In the genomic region with DNA sequence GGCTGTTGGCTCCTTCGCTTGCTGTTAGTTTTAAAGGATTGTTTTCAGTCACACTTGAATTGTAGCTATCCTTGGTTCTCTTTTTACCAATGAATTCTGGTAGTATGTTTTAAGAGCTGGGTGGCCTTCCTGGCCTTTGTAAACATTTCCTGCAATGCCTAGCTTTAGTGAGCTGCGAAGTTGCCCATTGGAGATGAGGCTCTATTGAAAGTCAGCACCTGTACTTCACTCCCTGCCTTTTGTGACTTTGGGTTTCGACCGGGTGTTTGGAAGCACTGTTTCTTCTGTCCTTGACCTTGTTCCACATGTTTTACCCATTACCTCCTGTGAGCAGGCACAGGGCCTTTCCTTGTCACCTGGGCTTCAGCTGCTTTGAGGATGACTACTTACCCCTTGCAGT, we compare ENCODE assay signal across 2 cellular contexts.
TF ChIP-seq lines count a peak whose summit lies in the region.

No MANE protein-coding gene starts in this region.

TF ChIP-seq in HEK293, 187 proteins besides CTCF, POLR2A, EP300 and RAD21:
- peak; percentile 41; the same call in 1 of the 2 replicates for TF ChIP-seq GLIS1 (tag by site-specific recombination; IDR thresholded peaks at IDR 0.05)
- TF ChIP-seq ZNF311 (tag by site-specific recombination; IDR thresholded peaks at IDR 0.05; ENCODE audit: borderline replicate concordance), result no peak
- TF ChIP-seq ZNF677 (tag by site-specific recombination; IDR thresholded peaks at IDR 0.05), result no peak
- TF ChIP-seq ZNF561 (tag by site-specific recombination; IDR thresholded peaks at IDR 0.05; ENCODE audit: borderline replicate concordance), result no peak
- TF ChIP-seq ZNF518A (tag by site-specific recombination; conservative IDR thresholded peaks at IDR 0.05; ENCODE audit: low read depth), result no peak

TF ChIP-seq in H1, 55 proteins besides CTCF, POLR2A, EP300 and RAD21:
- TF ChIP-seq SIN3A (conservative IDR thresholded peaks at IDR 0.05 in 1 of 2, IDR thresholded peaks at IDR 0.05 in 1 of 2; ENCODE audit: low read depth in 1 of 2, low read length in 2 of 2), result 0 out of 4 replicates have a peak, but pooled peaks of 1 of the 2 experiments have one; percentile 45
- TF ChIP-seq CHD1 (IDR thresholded peaks at IDR 0.05; ENCODE audit: low read depth, low read length), result no peak
- no peak for TF ChIP-seq JUND (IDR thresholded peaks at IDR 0.05; ENCODE audit: low read length)
- TF ChIP-seq TBP (IDR thresholded peaks at IDR 0.05; ENCODE audit: low read depth, low read length), result no peak
- TF ChIP-seq BCL11A (IDR thresholded peaks at IDR 0.05; ENCODE audit: low read depth in 2 of 2, low read length in 2 of 2), result no peak
